In the genomic region with DNA sequence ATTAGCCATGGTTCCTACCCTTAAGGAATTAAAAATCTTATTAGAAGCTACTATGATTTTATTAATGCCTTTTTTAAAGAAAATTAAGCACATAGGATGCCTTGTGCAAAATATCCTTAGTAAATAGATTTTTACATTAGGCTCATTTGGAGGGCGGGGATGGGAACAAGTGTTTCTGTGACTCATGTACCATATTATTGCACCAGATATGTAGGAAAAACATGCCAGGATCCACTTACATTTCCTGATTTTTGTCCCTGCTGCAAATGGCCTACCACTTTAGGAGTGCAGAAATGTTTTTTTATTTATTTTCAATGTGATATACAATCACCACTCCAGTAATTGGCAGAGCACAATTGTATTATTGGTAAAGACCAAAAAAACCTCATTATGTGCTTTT, we compare ENCODE assay signal across 21 cellular contexts.
"Had no signal": no experiment of that assay in that cellular context is flagged by ENCODE, and none has a peak within 500 bp of the region (broad histone marks: within the 10 kb centered on the region; RNA-seq: fewer than 3 reads in every experiment).

No MANE protein-coding gene starts in this region.

- H3K9me3 ChIP-seq: esophagus squamous epithelium, left ventricle myocardium inferior, mucosa of descending colon, pancreas, thyroid gland had no signal

- H3K4me2 ChIP-seq: hepatocyte had no signal

- ATAC-seq: activated naive CD8-positive, alpha-beta T cell treated with anti-CD3 and anti-CD28 coated beads, Interleukin-2, amount 50 U/mL, for 24 hours; mucosa of descending colon; naive thymus-derived CD4-positive, alpha-beta T cell; pancreas; stimulated activated effector memory CD8-positive, alpha-beta T cell treated with anti-CD3 and anti-CD28 coated beads, Interleukin-12 subunit alpha, Interleukin-12 subunit beta, amount 100 ng/mL, for 72 hours had no signal

- H3K27me3 Mint-ChIP-seq: activated CD4-positive, alpha-beta T cell treated with anti-CD3 and anti-CD28 coated beads, Interleukin-2, amount 10 ng/mL, durations not matched to agents 24 days and 14 days; activated naive CD8-positive, alpha-beta T cell treated with anti-CD3 and anti-CD28 coated beads, Interleukin-2, amount 50 U/mL, for 24 hours; memory B cell; naive thymus-derived CD4-positive, alpha-beta T cell had no signal

- H3K4me3 Mint-ChIP-seq: activated CD4-positive, alpha-beta T cell treated with anti-CD3 and anti-CD28 coated beads, Interleukin-2, amount 10 ng/mL, durations not matched to agents 24 days and 14 days; activated naive CD8-positive, alpha-beta T cell treated with anti-CD3 and anti-CD28 coated beads, Interleukin-2, amount 50 U/mL, for 24 hours; memory B cell; naive thymus-derived CD4-positive, alpha-beta T cell; stimulated activated effector memory CD8-positive, alpha-beta T cell treated with anti-CD3 and anti-CD28 coated beads, Interleukin-12 subunit alpha, Interleukin-12 subunit beta, amount 100 ng/mL, for 72 hours had no signal

- H2AFZ ChIP-seq: hepatocyte had no signal

- FAIRE-seq: astrocyte, endometrium, kidney, pancreas, TTC549, urothelium cell line had no signal

- H3K27ac Mint-ChIP-seq: activated CD4-positive, alpha-beta T cell treated with anti-CD3 and anti-CD28 coated beads, Interleukin-2, amount 10 ng/mL, durations not matched to agents 24 days and 14 days; activated naive CD8-positive, alpha-beta T cell treated with anti-CD3 and anti-CD28 coated beads, Interleukin-2, amount 50 U/mL, for 24 hours; memory B cell; naive thymus-derived CD4-positive, alpha-beta T cell; stimulated activated effector memory CD8-positive, alpha-beta T cell treated with anti-CD3 and anti-CD28 coated beads, Interleukin-12 subunit alpha, Interleukin-12 subunit beta, amount 100 ng/mL, for 72 hours had no signal

- H3K27me3 ChIP-seq: cardiac muscle cell, esophagus squamous epithelium, hepatocyte, pancreas, thyroid gland had no signal

- H3K4me1 Mint-ChIP-seq: activated CD4-positive, alpha-beta T cell treated with anti-CD3 and anti-CD28 coated beads, Interleukin-2, amount 10 ng/mL, durations not matched to agents 24 days and 14 days; activated naive CD8-positive, alpha-beta T cell treated with anti-CD3 and anti-CD28 coated beads, Interleukin-2, amount 50 U/mL, for 24 hours; stimulated activated effector memory CD8-positive, alpha-beta T cell treated with anti-CD3 and anti-CD28 coated beads, Interleukin-12 subunit alpha, Interleukin-12 subunit beta, amount 100 ng/mL, for 72 hours had no signal

- H3K9me3 Mint-ChIP-seq: activated CD4-positive, alpha-beta T cell treated with anti-CD3 and anti-CD28 coated beads, Interleukin-2, amount 10 ng/mL, durations not matched to agents 24 days and 14 days; activated naive CD8-positive, alpha-beta T cell treated with anti-CD3 and anti-CD28 coated beads, Interleukin-2, amount 50 U/mL, for 24 hours; memory B cell; naive thymus-derived CD4-positive, alpha-beta T cell; stimulated activated effector memory CD8-positive, alpha-beta T cell treated with anti-CD3 and anti-CD28 coated beads, Interleukin-12 subunit alpha, Interleukin-12 subunit beta, amount 100 ng/mL, for 72 hours had no signal

- H3K27ac ChIP-seq: cardiac muscle cell, hepatocyte, pancreas, thyroid gland had no signal

- H3K36me3 ChIP-seq: cardiac muscle cell, esophagus squamous epithelium, left ventricle myocardium inferior, pancreas, thyroid gland had no signal

- H3K4me3 ChIP-seq: cardiac muscle cell, esophagus squamous epithelium, hepatocyte, left ventricle myocardium inferior, mucosa of descending colon, pancreas, thyroid gland had no signal

- DNase-seq: activated CD4-positive, alpha-beta T cell treated with anti-CD3 and anti-CD28 coated beads, Interleukin-2, amount 10 ng/mL, durations not matched to agents 24 days and 14 days; activated CD4-positive, CD25-positive, alpha-beta regulatory T cell; activated CD8-positive, alpha-beta memory T cell treated with anti-CD3 and anti-CD28 coated beads for 24 hours; activated naive CD4-positive, alpha-beta T cell treated with Interleukin-2 at 50 U/mL for 16 hours; activated naive CD8-positive, alpha-beta T cell treated with anti-CD3 and anti-CD28 coated beads, Interleukin-2, amount 50 U/mL, for 24 hours; esophagus squamous epithelium; kidney; left ventricle myocardium inferior; mucosa of descending colon; naive thymus-derived CD4-positive, alpha-beta T cell; pancreas; SW 1271; thyroid gland had no signal
